Comparison of ENCODE assay signal across 1 cellular context in the genomic region with DNA sequence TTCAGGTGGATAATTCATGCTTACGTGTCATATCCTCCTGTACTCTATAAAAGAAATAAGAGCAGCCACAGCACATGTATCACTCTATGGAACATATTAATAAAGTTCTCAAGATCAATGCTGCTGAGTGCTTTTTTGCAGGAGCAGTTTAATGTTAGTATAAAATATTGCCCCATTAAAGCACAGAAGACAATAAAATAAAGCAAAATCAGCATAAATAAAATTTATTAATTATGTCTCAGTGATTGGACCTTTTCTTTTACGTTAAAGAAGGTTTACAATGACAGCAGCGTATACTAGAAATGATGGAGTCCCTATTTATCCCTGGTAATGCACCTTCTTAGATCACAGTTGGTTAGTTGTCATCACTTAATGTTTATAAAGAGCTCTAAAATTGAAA.
A peak's percentile ranks its signal among the peaks of the same experiment; 100 is the strongest.
TF ChIP-seq lines count a peak whose summit lies in the region.

No MANE protein-coding gene starts in this region.

TF ChIP-seq in HepG2, 621 proteins besides CTCF, POLR2A, EP300 and RAD21:
- peak; percentile 68 for TF ChIP-seq MAFF (IDR thresholded peaks at IDR 0.05; ENCODE audit: low read depth, low read length)
- peak; percentile 61 to 68 for TF ChIP-seq MAFK (conservative IDR thresholded peaks at IDR 0.05 in 1 of 2, IDR thresholded peaks at IDR 0.05 in 1 of 2; ENCODE audit: low read length in 2 of 2)
- TF ChIP-seq, protein P1, sequence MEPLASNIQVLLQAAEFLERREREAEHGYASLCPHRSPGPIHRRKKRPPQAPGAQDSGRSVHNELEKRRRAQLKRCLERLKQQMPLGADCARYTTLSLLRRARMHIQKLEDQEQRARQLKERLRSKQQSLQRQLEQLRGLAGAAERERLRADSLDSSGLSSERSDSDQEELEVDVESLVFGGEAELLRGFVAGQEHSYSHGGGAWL (CRISPR knock-in tag; IDR thresholded peaks at IDR 0.05), result no peak
